Comparison of ENCODE assay signal across 13 cellular contexts in genomic region chr11:45215098-45215497, GRCh38.
"Had no signal": no experiment of that assay in that cellular context is flagged by ENCODE, and none has a peak within 500 bp of the region (broad histone marks: within the 10 kb centered on the region; RNA-seq: fewer than 3 reads in every experiment).

No MANE protein-coding gene starts in this region.

- H3K27ac Mint-ChIP-seq: activated CD4-positive, alpha-beta memory T cell treated with anti-CD3 and anti-CD28 coated beads for 36 hours; activated CD4-positive, alpha-beta T cell treated with anti-CD3 and anti-CD28 coated beads for 36 hours; activated T-cell treated with anti-CD3 and anti-CD28 coated beads, Interleukin-2, amount 50 U/mL, for 72 hours had no signal

- H3K27me3 Mint-ChIP-seq: activated CD4-positive, alpha-beta memory T cell treated with anti-CD3 and anti-CD28 coated beads for 36 hours; activated CD4-positive, alpha-beta T cell treated with anti-CD3 and anti-CD28 coated beads for 36 hours had no signal

- DNase-seq: activated CD4-positive, alpha-beta memory T cell treated with anti-CD3 and anti-CD28 coated beads for 36 hours; activated CD4-positive, alpha-beta T cell treated with anti-CD3 and anti-CD28 coated beads for 36 hours; activated CD8-positive, alpha-beta memory T cell treated with anti-CD3 and anti-CD28 coated beads, Interleukin-2, amount 50 U/mL, for 48 hours; activated T-cell treated with anti-CD3 and anti-CD28 coated beads, Interleukin-2, amount 50 U/mL, for 72 hours; kidney glomerular epithelial cell; lower lobe of right lung; pancreas; SIG-M5; stimulated activated CD4-positive, alpha-beta T cell treated with anti-CD3 and anti-CD28 coated beads, Interleukin-2, amount 100 ng/mL, for 48 hours; stimulated activated naive CD4-positive, alpha-beta T cell; T-helper 2 cell; transverse colon had no signal

- H3K4me1 Mint-ChIP-seq: activated CD4-positive, alpha-beta T cell treated with anti-CD3 and anti-CD28 coated beads for 36 hours had no signal

- H3K36me3 Mint-ChIP-seq: activated CD4-positive, alpha-beta memory T cell treated with anti-CD3 and anti-CD28 coated beads for 36 hours had no signal

- H3K27me3 ChIP-seq: esophagus muscularis mucosa, pancreas, transverse colon had no signal

- ATAC-seq: activated CD4-positive, alpha-beta T cell treated with anti-CD3 and anti-CD28 coated beads for 36 hours; activated T-cell treated with anti-CD3 and anti-CD28 coated beads, Interleukin-2, amount 50 U/mL, for 72 hours; lower lobe of right lung; pancreas had no signal

- H3K9me3 Mint-ChIP-seq: activated CD4-positive, alpha-beta memory T cell treated with anti-CD3 and anti-CD28 coated beads for 36 hours; activated T-cell treated with anti-CD3 and anti-CD28 coated beads, Interleukin-2, amount 50 U/mL, for 72 hours had no signal

- H3K4me3 ChIP-seq: esophagus muscularis mucosa, lower lobe of right lung, pancreas, transverse colon had no signal

- H3K9me3 ChIP-seq: esophagus muscularis mucosa, lower lobe of right lung, pancreas, transverse colon had no signal

- H3K27ac ChIP-seq: esophagus muscularis mucosa, lower lobe of right lung, pancreas, transverse colon had no signal

- H3K4me1 ChIP-seq: pancreas had no signal

- H3K4me3 Mint-ChIP-seq: activated CD4-positive, alpha-beta memory T cell treated with anti-CD3 and anti-CD28 coated beads for 36 hours; activated CD4-positive, alpha-beta T cell treated with anti-CD3 and anti-CD28 coated beads for 36 hours; activated T-cell treated with anti-CD3 and anti-CD28 coated beads, Interleukin-2, amount 50 U/mL, for 72 hours had no signal

- H3K36me3 ChIP-seq: transverse colon had no signal
